15 cellular contexts compared by ENCODE assay signal in the genomic region with DNA sequence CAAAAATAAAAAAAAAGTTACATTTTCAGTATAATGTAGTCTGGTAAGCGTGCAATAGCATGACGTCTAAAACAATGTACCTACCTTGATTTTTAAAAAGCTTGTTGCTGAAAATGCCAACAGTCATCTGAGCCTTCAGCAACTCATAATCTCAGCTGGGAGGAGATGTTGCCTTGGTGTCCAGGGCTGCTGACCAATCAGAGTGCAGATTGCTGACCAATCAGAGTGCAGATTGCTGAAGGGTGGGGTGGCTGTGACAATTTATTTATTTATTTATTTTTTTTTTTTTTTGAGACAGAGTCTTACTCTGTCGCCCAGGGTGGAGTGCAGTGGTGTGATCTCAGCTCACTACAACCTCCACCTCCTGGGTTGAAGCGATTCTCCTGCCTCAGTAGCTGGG. TPM values are rescaled to one million over a fixed set of nuclear protein-coding genes. Genes with fewer than 3 reads are reported as not detected.
DNase-seq lines count a peak whose midpoint lies in the region; ATAC-seq, FAIRE-seq and TF ChIP-seq lines count a peak whose summit lies in the region.
"Had no signal": no experiment of that assay in that cellular context is flagged by ENCODE, and none has a peak within 500 bp of the region (broad histone marks: within the 10 kb centered on the region; RNA-seq: fewer than 3 reads in every experiment).

No MANE protein-coding gene starts in this region.

- BruUV-seq in K562 (replicated peaks; lab: Mats Ljungman, UMichigan): no TSS peak

- ATAC-seq in K562: peak; percentile 81
- ATAC-seq: GM12878 had no signal

- H3K9ac ChIP-seq in K562 (ENCODE audit: insufficient read depth in 1 of 2, low read depth in 2 of 2, low read length in 2 of 2): no peak overlapping the region
- H3K9ac ChIP-seq: BLaER1, KMS-11 had no signal

- intact Hi-C loops in K562 (cut with micrococcal nuclease): no loop called here
- intact Hi-C loops in posterior vena cava (cut with DNase I): no loop called here

- no peak for TF ChIP-seq RAD21 in K562 (CRISPR knock-in tag; conservative IDR thresholded peaks at IDR 0.05 in 1 of 2, IDR thresholded peaks at IDR 0.05 in 1 of 2)

- no peak overlapping the region for H2AFZ ChIP-seq in K562 (ENCODE audit: low read depth, low read length)

- CTCF ChIA-PET in K562 (lab: Yijun Ruan, JAX; ENCODE audit: low intra/inter-chr PET ratio): no interaction called here

- H3K79me2 ChIP-seq in K562 (ENCODE audit: control insufficient read depth, insufficient read depth, low read length): peaks cover 80% of the 10 kb centered on the region

- H3K27me3 ChIP-seq in K562 (ENCODE audit: control insufficient read depth in 2 of 2, insufficient read depth in 2 of 2, low read length in 2 of 2): no peaks in the 10 kb centered on the region
- H3K27me3 ChIP-seq: BLaER1 had no signal

- no peak overlapping the region for H3K27ac ChIP-seq in K562 (ENCODE audit: extremely low read depth, low read depth, low read length)
- H3K27ac ChIP-seq: BLaER1, KMS-11 had no signal

- POLR2A ChIA-PET in K562 (lab: Yijun Ruan, JAX): interaction anchor here (1.0 to 1.4 kb wide), 3 partner anchors 10 to 14 kb away, joined by 3 to 6 read pairs (median 4); no protein-coding TSS in a partner anchor

- no peak overlapping the region for H3K4me2 ChIP-seq in K562 (ENCODE audit: insufficient read depth, low read length)
- H3K4me2 ChIP-seq: BLaER1, KMS-11 had no signal

- peaks cover 9% of the 10 kb centered on the region; the same call in 1 of the 2 replicates for H4K20me1 ChIP-seq in K562 (replicated peaks; ENCODE audit: control insufficient read depth, insufficient read depth, low read length)

- H3K4me1 ChIP-seq in K562 (replicated peaks in 1 of 2; ENCODE audit: control insufficient read depth in 2 of 2, insufficient read depth in 2 of 2, low read length in 2 of 2): peaks cover 6 to 13% of the 10 kb centered on the region in 2 experiments; a peak in 4 of 5 replicates

- in situ Hi-C loops in K562 (cut with MboI): no loop called here

- H3K36me3 ChIP-seq in K562 (ENCODE audit: control insufficient read depth, insufficient read depth, low read length): peaks cover 9% of the 10 kb centered on the region; the same call in 2 of the 3 replicates

- H3K9me3 ChIP-seq in K562 (replicated peaks; ENCODE audit: control insufficient read depth, insufficient read depth, low read depth, low read length): peaks cover 3% of the 10 kb centered on the region

- no peak for TF ChIP-seq EP300 in K562 (IDR thresholded peaks at IDR 0.05; ENCODE audit: low read length)

- TF ChIP-seq POLR2A in K562 (conservative IDR thresholded peaks at IDR 0.05): no peak

- no peaks in the 10 kb centered on the region for H3K9me1 ChIP-seq in K562 (ENCODE audit: control insufficient read depth, insufficient read depth, low read length)

- FAIRE-seq in K562 (lab: Jason Lieb, UNC): peak; percentile 23
- FAIRE-seq: GM12878 had no signal

- DNase-seq in ELR (ENCODE audit: low read depth): peak; percentile 42
- peak; percentile 28 for DNase-seq in LHCN-M2 (ENCODE audit: low read depth)
- peak; percentile 50 to 81 (median 52) for DNase-seq in K562 (ENCODE audit: extremely low read depth in 1 of 4, low spot score in 3 of 4)
- DNase-seq in posterior vena cava (ENCODE audit: low spot score): peak; percentile 9
- DNase-seq in NOMO-1 treated with DMSO at 0.1 percent for 48 hours (lab: John Stamatoyannopoulos, UW; ENCODE audit: unreplicated experiment): no peak
- DNase-seq in HCEC 1CT: no peak
- no peak for DNase-seq in amygdala (lab: John Stamatoyannopoulos, UW)
- DNase-seq: DMS153, NCI-H1417, NCI-H1930, NCI-H2171 treated with DMSO at 0.1 percent for 48 hours, NCI-H82 had no signal

- no peak overlapping the region for H3K4me3 ChIP-seq in K562
- H3K4me3 ChIP-seq: BLaER1, GM12878 had no signal

- 61% methylated on average over 4 of the region's 4 CpGs for WGBS in K562 (ENCODE audit: insufficient coverage, low coverage, missing lambda C conversion rate)

- TF ChIP-seq CTCF in K562 (IDR thresholded peaks at IDR 0.05 in 2 of 3, conservative IDR thresholded peaks at IDR 0.05 in 1 of 3; ENCODE audit: insufficient read depth in 2 of 3, low read depth in 1 of 3, low read length in 3 of 3): no peak

RNA-seq across cellular contexts. Expression of a gene that starts 17.8 kb away (rescaled TPM):
- 12.4 and 13.4 TPM in 2 replicates for total RNA-seq in LHCN-M2 (2014; rRNA removed)
- 6.3 TPM for polyA plus RNA-seq in LHCN-M2 (2012)
- total RNA-seq in K562 (2011; cell fraction: chromatin; rRNA removed; ENCODE audit: low replicate concordance): 25.1 and 25.4 TPM in 2 replicates
- 15.5 and 19.3 TPM in 2 replicates for total RNA-seq in K562 (2011; cell fraction: nucleolus; rRNA removed)
- total RNA-seq in K562 (2011; cell fraction: nucleoplasm; rRNA removed): 18.1 and 18.4 TPM in 2 replicates
- 8.1 and 11.0 TPM in 2 replicates for total RNA-seq in K562 (2014; rRNA removed)
- 6.3 and 6.9 TPM in 2 replicates for total RNA-seq in K562 (2014; rRNA removed; fragmentation: Illumina TruSeq; extraction: Trizol)
- 7.3 and 7.4 TPM in 2 replicates for total RNA-seq in K562 (2015; rRNA removed; fragmentation: Illumina TruSeq; extraction: Trizol)
- 16.0 and 16.8 TPM in 2 replicates for total RNA-seq in K562 (2021)
- 3.8 and 4.5 TPM in 2 replicates for polyA plus RNA-seq in K562 (2011; rRNA removed)
- 4.1 and 4.8 TPM in 2 replicates for polyA plus RNA-seq in K562 (2011; cell fraction: cytosol; rRNA removed)
- polyA plus RNA-seq in K562 (2011; cell fraction: nucleus; rRNA removed): 6.6 and 7.8 TPM in 2 replicates
- 9.9 and 10.0 TPM in 2 replicates for polyA plus RNA-seq in K562 (2012)
- polyA plus RNA-seq in K562 (2014; fragmentation: Illumina TruSeq; extraction: Trizol): 12.2 and 13.2 TPM in 2 replicates
- 1 to 10 TPM; 1.5 to 1.6 TPM for polyA plus RNA-seq in K562 (2014; fragmentation: Nextera tagmentation; extraction: Ambion mirVana)
- polyA plus RNA-seq in K562 (2014; rRNA removed): 7.6 and 7.8 TPM in 2 replicates
- polyA minus RNA-seq in K562 (2011; rRNA and poly(A)+ RNA removed): 5.3 and 6.0 TPM in 2 replicates
- 10.0 and 11.0 TPM in 2 replicates for polyA minus RNA-seq in K562 (2011; cell fraction: cytosol; rRNA and poly(A)+ RNA removed)
- polyA minus RNA-seq in K562 (2011; cell fraction: nucleus; rRNA and poly(A)+ RNA removed): 3.5 and 5.0 TPM in 2 replicates
- 1 to 10 TPM; 7.3 to 8.5 TPM for total RNA-seq in posterior vena cava

RNA-seq across cellular contexts. Expression of a gene that starts 43.8 kb away (rescaled TPM):
- total RNA-seq in LHCN-M2 (2014; rRNA removed): 17.9 and 25.1 TPM in 2 replicates
- polyA plus RNA-seq in LHCN-M2 (2012): 9.3 TPM
- total RNA-seq in K562 (2011; cell fraction: chromatin; rRNA removed; ENCODE audit: low replicate concordance): 34.4 and 58.3 TPM in 2 replicates
- total RNA-seq in K562 (2011; cell fraction: nucleolus; rRNA removed): 28.7 and 34.9 TPM in 2 replicates
- 20.9 and 28.2 TPM in 2 replicates for total RNA-seq in K562 (2011; cell fraction: nucleoplasm; rRNA removed)
- 10.4 and 12.2 TPM in 2 replicates for total RNA-seq in K562 (2014; rRNA removed)
- total RNA-seq in K562 (2014; rRNA removed; fragmentation: Illumina TruSeq; extraction: Trizol): 5.3 and 7.4 TPM in 2 replicates
- 7.2 and 7.5 TPM in 2 replicates for total RNA-seq in K562 (2015; rRNA removed; fragmentation: Illumina TruSeq; extraction: Trizol)
- total RNA-seq in K562 (2021): 14.1 and 17.6 TPM in 2 replicates
- 2.4 and 2.5 TPM in 2 replicates for polyA plus RNA-seq in K562 (2011; rRNA removed)
- polyA plus RNA-seq in K562 (2011; cell fraction: cytosol; rRNA removed): 1.9 and 2.0 TPM in 2 replicates
- polyA plus RNA-seq in K562 (2011; cell fraction: nucleus; rRNA removed): 11.7 and 17.8 TPM in 2 replicates
- 8.5 and 10.4 TPM in 2 replicates for polyA plus RNA-seq in K562 (2012)
- polyA plus RNA-seq in K562 (2014; fragmentation: Illumina TruSeq; extraction: Trizol): 5.5 and 8.7 TPM in 2 replicates
- under 1 TPM; 0.42 to 0.63 TPM for polyA plus RNA-seq in K562 (2014; fragmentation: Nextera tagmentation; extraction: Ambion mirVana)
- polyA plus RNA-seq in K562 (2014; rRNA removed): 8.4 and 9.9 TPM in 2 replicates
- 3.2 and 4.2 TPM in 2 replicates for polyA minus RNA-seq in K562 (2011; rRNA and poly(A)+ RNA removed)
- polyA minus RNA-seq in K562 (2011; cell fraction: cytosol; rRNA and poly(A)+ RNA removed): 5.6 and 8.6 TPM in 2 replicates
- 10.8 and 11.2 TPM in 2 replicates for polyA minus RNA-seq in K562 (2011; cell fraction: nucleus; rRNA and poly(A)+ RNA removed)
- 10 to 100 TPM; 20.8 to 21.7 TPM for total RNA-seq in posterior vena cava

RNA-seq across cellular contexts. Expression of a gene that starts 46.8 kb away (rescaled TPM):
- 18.1 and 19.4 TPM in 2 replicates for total RNA-seq in LHCN-M2 (2014; rRNA removed)
- polyA plus RNA-seq in LHCN-M2 (2012): 14.5 TPM
- total RNA-seq in K562 (2011; cell fraction: chromatin; rRNA removed; ENCODE audit: low replicate concordance): 6.2 and 18.5 TPM in 2 replicates
- total RNA-seq in K562 (2011; cell fraction: nucleolus; rRNA removed): 20.3 and 21.8 TPM in 2 replicates
- 13.6 and 15.7 TPM in 2 replicates for total RNA-seq in K562 (2011; cell fraction: nucleoplasm; rRNA removed)
- 3.4 and 5.8 TPM in 2 replicates for total RNA-seq in K562 (2014; rRNA removed)
- 0.83 and 2.0 TPM in 2 replicates for total RNA-seq in K562 (2014; rRNA removed; fragmentation: Illumina TruSeq; extraction: Trizol)
- 3.7 and 3.8 TPM in 2 replicates for total RNA-seq in K562 (2015; rRNA removed; fragmentation: Illumina TruSeq; extraction: Trizol)
- 8.5 and 11.0 TPM in 2 replicates for total RNA-seq in K562 (2021)
- 2.6 and 3.9 TPM in 2 replicates for polyA plus RNA-seq in K562 (2011; rRNA removed)
- polyA plus RNA-seq in K562 (2011; cell fraction: cytosol; rRNA removed): 2.9 and 4.5 TPM in 2 replicates
- 14.0 and 20.4 TPM in 2 replicates for polyA plus RNA-seq in K562 (2011; cell fraction: nucleus; rRNA removed)
- polyA plus RNA-seq in K562 (2012): 8.3 and 9.5 TPM in 2 replicates
- 4.0 and 7.3 TPM in 2 replicates for polyA plus RNA-seq in K562 (2014; fragmentation: Illumina TruSeq; extraction: Trizol)
- polyA plus RNA-seq in K562 (2014; fragmentation: Nextera tagmentation; extraction: Ambion mirVana): under 1 TPM; 0.20 to 0.62 TPM
- polyA plus RNA-seq in K562 (2014; rRNA removed): 4.9 and 5.8 TPM in 2 replicates
- polyA minus RNA-seq in K562 (2011; rRNA and poly(A)+ RNA removed): 2.2 and 3.7 TPM in 2 replicates
- 3.6 and 3.7 TPM in 2 replicates for polyA minus RNA-seq in K562 (2011; cell fraction: cytosol; rRNA and poly(A)+ RNA removed)
- 1.4 and 2.8 TPM in 2 replicates for polyA minus RNA-seq in K562 (2011; cell fraction: nucleus; rRNA and poly(A)+ RNA removed)
- total RNA-seq in posterior vena cava: 10 to 100 TPM in 1 of 2 donors, 1 to 10 TPM in 1; 8.9 to 11.7 TPM

RNA-seq across cellular contexts. Expression of a gene that starts 47.0 kb away (rescaled TPM):
- total RNA-seq in LHCN-M2 (2014; rRNA removed) (71.1 and 91.8 TPM in 2 replicates), K562 (2014; rRNA removed) (25.3 and 33.2 TPM in 2 replicates), K562 (2014; rRNA removed; fragmentation: Illumina TruSeq; extraction: Trizol) (4.9 and 6.3 TPM in 2 replicates), K562 (2015; rRNA removed; fragmentation: Illumina TruSeq; extraction: Trizol) (10.1 and 10.7 TPM in 2 replicates), K562 (2021) (19.5 and 19.8 TPM in 2 replicates), posterior vena cava (10 to 100 TPM; 27.5 to 45.4 TPM)
- 54.1 TPM for polyA plus RNA-seq in LHCN-M2 (2012)
- total RNA-seq in K562 (2011; cell fraction: chromatin; rRNA removed; ENCODE audit: low replicate concordance): 25.0 and 46.1 TPM in 2 replicates
- total RNA-seq in K562 (2011; cell fraction: nucleolus; rRNA removed): 45.8 and 49.4 TPM in 2 replicates
- 32.0 and 37.3 TPM in 2 replicates for total RNA-seq in K562 (2011; cell fraction: nucleoplasm; rRNA removed)
- polyA plus RNA-seq in K562 (2011; rRNA removed) (8.8 and 12.4 TPM in 2 replicates), K562 (2014; fragmentation: Illumina TruSeq; extraction: Trizol) (6.3 and 9.3 TPM in 2 replicates), K562 (2014; fragmentation: Nextera tagmentation; extraction: Ambion mirVana) (1 to 10 TPM in 1 of 2 experiments, under 1 TPM in 1; 0.96 to 1.5 TPM), K562 (2014; rRNA removed) (19.9 and 22.4 TPM in 2 replicates)
- 12.4 and 16.3 TPM in 2 replicates for polyA plus RNA-seq in K562 (2011; cell fraction: cytosol; rRNA removed)
- 34.7 and 37.7 TPM in 2 replicates for polyA plus RNA-seq in K562 (2011; cell fraction: nucleus; rRNA removed)
- 18.1 and 28.6 TPM in 2 replicates for polyA plus RNA-seq in K562 (2012)
- 2.1 and 2.4 TPM in 2 replicates for polyA minus RNA-seq in K562 (2011; rRNA and poly(A)+ RNA removed)
- polyA minus RNA-seq in K562 (2011; cell fraction: cytosol; rRNA and poly(A)+ RNA removed): 5.1 and 6.0 TPM in 2 replicates
- polyA minus RNA-seq in K562 (2011; cell fraction: nucleus; rRNA and poly(A)+ RNA removed): 5.1 and 5.8 TPM in 2 replicates

Comparison
In these comparisons a context has a peak if more than half of its experiments do, and no peak if none do; other contexts are left out.
1. DNase-seq: peak in ELR (single experiment), LHCN-M2 (single experiment), K562 (4 of 4) and posterior vena cava (single experiment); none in NOMO-1 treated with DMSO at 0.1 percent for 48 hours (single experiment), HCEC 1CT (single experiment) and amygdala (0 of 56).